19 cellular contexts compared by ENCODE assay signal in genomic region chr11:131499199-131499598, GRCh38.
"Had no signal": no experiment of that assay in that cellular context is flagged by ENCODE, and none has a peak within 500 bp of the region (broad histone marks: within the 10 kb centered on the region; RNA-seq: fewer than 3 reads in every experiment).

No MANE protein-coding gene starts in this region.

- H3K36me3 ChIP-seq: esophagus muscularis mucosa, gastrocnemius medialis, heart right ventricle, neutrophil, suprapubic skin, tibial nerve, upper lobe of right lung had no signal

- H3K4me1 ChIP-seq: upper lobe of right lung had no signal

- H3K36me3 Mint-ChIP-seq: naive thymus-derived CD8-positive, alpha-beta T cell had no signal

- H3K4me3 Mint-ChIP-seq: effector memory CD8-positive, alpha-beta T cell; naive thymus-derived CD8-positive, alpha-beta T cell had no signal

- FAIRE-seq: small intestine had no signal

- H3K9me3 ChIP-seq: esophagus muscularis mucosa, gastrocnemius medialis, heart right ventricle, neutrophil, suprapubic skin, tibial nerve, upper lobe of right lung had no signal

- ATAC-seq: effector memory CD8-positive, alpha-beta T cell; gastrocnemius medialis; heart right ventricle; left colon; left ventricle myocardium superior; naive thymus-derived CD8-positive, alpha-beta T cell; upper lobe of right lung had no signal

- H3K4me3 ChIP-seq: esophagus muscularis mucosa, gastrocnemius medialis, heart right ventricle, lung, suprapubic skin, tibial nerve, upper lobe of right lung had no signal

- DNase-seq: cortex of kidney; effector memory CD8-positive, alpha-beta T cell; gastrocnemius medialis; heart right ventricle; islet precursor cell; left colon; left ventricle myocardium superior; mesendoderm; naive thymus-derived CD8-positive, alpha-beta T cell; small intestine; stimulated activated CD4-positive, alpha-beta T cell treated with anti-CD3 and anti-CD28 coated beads, Interleukin-12 subunit alpha, Interleukin-12 subunit beta, amount 100 ng/mL, for 4 hours; stimulated activated naive CD4-positive, alpha-beta T cell treated with Interleukin-2 at 50 U/mL for 16 hours; upper lobe of right lung had no signal

- H3K27me3 Mint-ChIP-seq: effector memory CD8-positive, alpha-beta T cell had no signal

- H3K27ac Mint-ChIP-seq: effector memory CD8-positive, alpha-beta T cell; naive thymus-derived CD8-positive, alpha-beta T cell had no signal

- H3K27me3 ChIP-seq: esophagus muscularis mucosa, gastrocnemius medialis, neutrophil, tibial nerve, upper lobe of right lung had no signal

- H3K27ac ChIP-seq: epithelial cell of prostate, esophagus muscularis mucosa, gastrocnemius medialis, heart right ventricle, neutrophil, suprapubic skin, tibial nerve, upper lobe of right lung had no signal

- H3K4me1 Mint-ChIP-seq: naive thymus-derived CD8-positive, alpha-beta T cell had no signal
